In the genomic region with DNA sequence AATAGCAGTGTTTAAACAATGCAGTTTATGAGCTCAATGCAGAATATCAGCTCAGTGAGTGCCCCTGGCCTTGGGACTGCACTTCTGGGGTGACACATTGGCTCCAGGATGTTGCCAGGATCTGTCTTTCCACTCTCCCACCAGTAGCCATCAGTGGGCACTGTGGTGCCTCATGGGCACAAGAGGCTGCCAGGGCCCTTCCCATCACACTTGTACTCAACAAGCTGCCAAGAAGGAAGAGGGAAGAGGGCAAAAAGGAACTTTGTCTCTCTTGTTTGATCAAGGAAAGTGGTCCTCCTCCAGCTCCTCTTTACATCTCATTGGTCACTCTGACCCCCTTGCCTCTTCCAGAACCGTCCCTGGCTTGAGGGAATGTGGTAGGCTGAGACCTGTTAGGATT, we compare ENCODE assay signal across 29 cellular contexts. TPM values are rescaled to one million over a fixed set of nuclear protein-coding genes. Genes with fewer than 3 reads are reported as not detected.
"Had no signal": no experiment of that assay in that cellular context is flagged by ENCODE, and none has a peak within 500 bp of the region (broad histone marks: within the 10 kb centered on the region; RNA-seq: fewer than 3 reads in every experiment).

No MANE protein-coding gene starts in this region.

- H3K79me2 ChIP-seq: hepatocyte had no signal

- DNase-seq: cortex of kidney; dermis blood vessel endothelial cell; dorsolateral prefrontal cortex; effector CD4-positive, alpha-beta T cell; effector CD8-positive, alpha-beta T cell; effector memory CD4-positive, alpha-beta T cell; effector memory CD8-positive, alpha-beta T cell; endodermal cell; erythroblast; esophagus squamous epithelium; foreskin keratinocyte; foreskin melanocyte; gastrocnemius medialis; glutamatergic neuron; head of caudate nucleus; heart left ventricle; heart right ventricle had no signal

- H3K27ac ChIP-seq: coronary artery, dorsolateral prefrontal cortex, epithelial cell of prostate, esophagus muscularis mucosa, esophagus squamous epithelium, foreskin keratinocyte, gastrocnemius medialis, gastroesophageal sphincter, heart left ventricle, heart right ventricle, hepatocyte had no signal

- H3K27ac Mint-ChIP-seq: dendritic cell treated with granulocyte-macrophage colony-stimulating factor and Interleukin-4, amounts not matched to agents 40 ng/mL and 50 ng/mL, for 4 days; effector memory CD8-positive, alpha-beta T cell; endodermal cell had no signal

- ATAC-seq: effector memory CD8-positive, alpha-beta T cell; esophagus mucosa; foreskin keratinocyte; gastrocnemius medialis; gastroesophageal sphincter; heart left ventricle; heart right ventricle had no signal

- H3K27me3 ChIP-seq: dorsolateral prefrontal cortex had no signal

- H3K4me2 ChIP-seq: hepatocyte had no signal

- H3K4me1 ChIP-seq: foreskin keratinocyte had no signal

- H3K9me3 ChIP-seq: esophagus squamous epithelium, gastrocnemius medialis, gastroesophageal sphincter, heart left ventricle, heart right ventricle had no signal

- H3K4me3 Mint-ChIP-seq: dendritic cell treated with granulocyte-macrophage colony-stimulating factor and Interleukin-4, amounts not matched to agents 40 ng/mL and 50 ng/mL, for 4 days; effector memory CD8-positive, alpha-beta T cell; endodermal cell had no signal

- H3K36me3 ChIP-seq: esophagus muscularis mucosa, esophagus squamous epithelium, gastrocnemius medialis, gastroesophageal sphincter, heart left ventricle, heart right ventricle had no signal

- H2AFZ ChIP-seq: hepatocyte had no signal

- FAIRE-seq: colon, endometrium, endothelial cell of umbilical vein, frontal cortex had no signal

- H3K9me3 Mint-ChIP-seq: dendritic cell treated with granulocyte-macrophage colony-stimulating factor and Interleukin-4, amounts not matched to agents 40 ng/mL and 50 ng/mL, for 4 days; effector memory CD8-positive, alpha-beta T cell; endodermal cell had no signal

- H3K4me3 ChIP-seq: coronary artery, dorsolateral prefrontal cortex, esophagus muscularis mucosa, esophagus squamous epithelium, gastrocnemius medialis, gastroesophageal sphincter, heart left ventricle, heart right ventricle, hepatocyte had no signal

RNA-seq across cellular contexts. Expression of a gene that starts 5.1 kb away (rescaled TPM):
- total RNA-seq: epithelial cell of proximal tubule had no signal
